Comparison of ENCODE assay signal across 21 cellular contexts in genomic region chr14:99210333-99210732, GRCh38.
A peak's percentile ranks its signal among the peaks of the same experiment; 100 is the strongest.
DNase-seq lines count a peak whose midpoint lies in the region; ATAC-seq lines count a peak whose summit lies in the region.
"Had no signal": no experiment of that assay in that cellular context is flagged by ENCODE, and none has a peak within 500 bp of the region (broad histone marks: within the 10 kb centered on the region; RNA-seq: fewer than 3 reads in every experiment).

No MANE protein-coding gene starts in this region.

- H3K27me3 Mint-ChIP-seq in T-helper 1 cell treated with Interleukin-12 subunit alpha and Interleukin-12 subunit beta and Interleukin-4 antibody, amounts not matched to agents 30 μg/mL and 1 μg/mL, for 36 hours (ENCODE audit: low read depth): no peaks in the 10 kb centered on the region
- no peaks in the 10 kb centered on the region for H3K27me3 Mint-ChIP-seq in stimulated activated naive CD8-positive, alpha-beta T cell treated with anti-CD3 and anti-CD28 coated beads, Interleukin-15, Interleukin-2, amounts not matched to agents 100 ng/mL and 50 ng/mL, for 24 hours
- H3K27me3 Mint-ChIP-seq in central memory CD8-positive, alpha-beta T cell: no peaks in the 10 kb centered on the region

- H3K4me3 Mint-ChIP-seq in T-helper 1 cell treated with Interleukin-12 subunit alpha and Interleukin-12 subunit beta and Interleukin-4 antibody, amounts not matched to agents 30 μg/mL and 1 μg/mL, for 36 hours: no peak overlapping the region
- peak overlapping the region; percentile 11 for H3K4me3 Mint-ChIP-seq in stimulated activated naive CD8-positive, alpha-beta T cell treated with anti-CD3 and anti-CD28 coated beads, Interleukin-15, Interleukin-2, amounts not matched to agents 100 ng/mL and 50 ng/mL, for 24 hours
- peak overlapping the region; percentile 64 for H3K4me3 Mint-ChIP-seq in central memory CD8-positive, alpha-beta T cell

- H3K9me3 Mint-ChIP-seq in T-helper 1 cell treated with Interleukin-12 subunit alpha and Interleukin-12 subunit beta and Interleukin-4 antibody, amounts not matched to agents 30 μg/mL and 1 μg/mL, for 36 hours: no peaks in the 10 kb centered on the region
- no peaks in the 10 kb centered on the region for H3K9me3 Mint-ChIP-seq in stimulated activated naive CD8-positive, alpha-beta T cell treated with anti-CD3 and anti-CD28 coated beads, Interleukin-15, Interleukin-2, amounts not matched to agents 100 ng/mL and 50 ng/mL, for 24 hours
- H3K9me3 Mint-ChIP-seq in central memory CD8-positive, alpha-beta T cell: no peaks in the 10 kb centered on the region

- ATAC-seq in stimulated activated naive CD8-positive, alpha-beta T cell treated with anti-CD3 and anti-CD28 coated beads, Interleukin-15, Interleukin-2, amounts not matched to agents 100 U/mL and 50 U/mL, for 24 hours: no peak
- no peak for ATAC-seq in central memory CD8-positive, alpha-beta T cell (replicated peaks; ENCODE audit: extremely low read depth, poor library complexity, severe bottlenecking)
- ATAC-seq: heart left ventricle had no signal

- peaks cover 86% of the 10 kb centered on the region for H3K4me1 Mint-ChIP-seq in T-helper 1 cell treated with Interleukin-12 subunit alpha and Interleukin-12 subunit beta and Interleukin-4 antibody, amounts not matched to agents 30 μg/mL and 1 μg/mL, for 36 hours (ENCODE audit: low read depth)
- peaks cover 100% of the 10 kb centered on the region for H3K4me1 Mint-ChIP-seq in stimulated activated naive CD8-positive, alpha-beta T cell treated with anti-CD3 and anti-CD28 coated beads, Interleukin-15, Interleukin-2, amounts not matched to agents 100 ng/mL and 50 ng/mL, for 24 hours (ENCODE audit: low read depth)
- H3K4me1 Mint-ChIP-seq in central memory CD8-positive, alpha-beta T cell: peaks cover 99% of the 10 kb centered on the region

- DNase-seq in T-helper 1 cell (no peak), NCI-H1105 (lab: John Stamatoyannopoulos, UW) (no peak), HK-2 (ENCODE audit: unreplicated experiment) (no peak), AG20443 (ENCODE audit: low spot score) (no peak)
- DNase-seq in stimulated activated naive CD8-positive, alpha-beta T cell treated with anti-CD3 and anti-CD28 coated beads, Interleukin-15, Interleukin-2, amounts not matched to agents 100 U/mL and 50 U/mL, for 24 hours: no peak
- DNase-seq in central memory CD8-positive, alpha-beta T cell (ENCODE audit: low spot score in 2 of 2): no peak
- DNase-seq: activated gamma-delta T cell; COR-L47; dorsolateral prefrontal cortex; GDM1; heart left ventricle; IMR-90; NCI-H1048; NCI-H187 treated with DMSO at 0.1 percent for 48 hours; NCI-H748 treated with DMSO at 0.1 percent for 48 hours; RPMI8226; stimulated activated CD4-positive, alpha-beta T cell treated with anti-CD3 and anti-CD28 coated beads, Interleukin-15, amount 100 ng/mL, for 24 hours; T-helper 9 cell; WERI-Rb-1 had no signal

- H3K36me3 Mint-ChIP-seq in T-helper 1 cell treated with Interleukin-12 subunit alpha and Interleukin-12 subunit beta and Interleukin-4 antibody, amounts not matched to agents 30 μg/mL and 1 μg/mL, for 36 hours (ENCODE audit: low read depth): peaks cover 39% of the 10 kb centered on the region
- peaks cover 11% of the 10 kb centered on the region for H3K36me3 Mint-ChIP-seq in stimulated activated naive CD8-positive, alpha-beta T cell treated with anti-CD3 and anti-CD28 coated beads, Interleukin-15, Interleukin-2, amounts not matched to agents 100 ng/mL and 50 ng/mL, for 24 hours (ENCODE audit: low read depth)
- H3K36me3 Mint-ChIP-seq in central memory CD8-positive, alpha-beta T cell (ENCODE audit: insufficient read depth): peaks cover 52% of the 10 kb centered on the region

- H3K27ac Mint-ChIP-seq in T-helper 1 cell treated with Interleukin-12 subunit alpha and Interleukin-12 subunit beta and Interleukin-4 antibody, amounts not matched to agents 30 μg/mL and 1 μg/mL, for 36 hours: peak overlapping the region; percentile 47
- H3K27ac Mint-ChIP-seq in stimulated activated naive CD8-positive, alpha-beta T cell treated with anti-CD3 and anti-CD28 coated beads, Interleukin-15, Interleukin-2, amounts not matched to agents 100 ng/mL and 50 ng/mL, for 24 hours: peak overlapping the region; percentile 87
- H3K27ac Mint-ChIP-seq in central memory CD8-positive, alpha-beta T cell (ENCODE audit: low read depth): peak overlapping the region; percentile 94
